ENCODE assay signal across 15 cellular contexts in genomic region chr2:9057939-9058761, GRCh38. TPM values are rescaled to one million over a fixed set of nuclear protein-coding genes. Genes with fewer than 3 reads are reported as not detected.
DNase-seq lines count a peak whose midpoint lies in the region; ATAC-seq and TF ChIP-seq lines count a peak whose summit lies in the region.
"Had no signal": no experiment of that assay in that cellular context is flagged by ENCODE, and none has a peak within 500 bp of the region (broad histone marks: within the 10 kb centered on the region; RNA-seq: fewer than 3 reads in every experiment).

No MANE protein-coding gene starts in this region.

- H3K9me3 ChIP-seq in IMR-90 (ENCODE audit: control insufficient read depth, insufficient read depth, low read length) = no peaks in the 10 kb centered on the region
- H3K9me3 ChIP-seq in mammary epithelial cell (replicated peaks; ENCODE audit: insufficient read depth, low read length) = no peaks in the 10 kb centered on the region
- H3K9me3 ChIP-seq: HAP-1, vagina had no signal

- peaks cover 10% of the 10 kb centered on the region for H3K4me1 Mint-ChIP-seq in stimulated activated naive CD8-positive, alpha-beta T cell treated with anti-CD3 and anti-CD28 coated beads, Interleukin-15, amount 100 ng/mL, for 72 hours

- H3K4me2 ChIP-seq in IMR-90 (ENCODE audit: low read depth, low read length) (0 out of 2 replicates have a peak overlapping the region, but pooled peaks have one; percentile 3), mammary epithelial cell (ENCODE audit: insufficient read depth, low read depth, low read length) (no peak overlapping the region)

- H3K9me3 Mint-ChIP-seq in stimulated activated naive CD8-positive, alpha-beta T cell treated with anti-CD3 and anti-CD28 coated beads, Interleukin-15, amount 100 ng/mL, for 72 hours = peaks cover 5 to 8% of the 10 kb centered on the region in 2 donors

- H3K27me3 Mint-ChIP-seq in stimulated activated naive CD8-positive, alpha-beta T cell treated with anti-CD3 and anti-CD28 coated beads, Interleukin-15, amount 100 ng/mL, for 72 hours = peaks cover 18% of the 10 kb centered on the region
- H3K27me3 Mint-ChIP-seq: CD4-positive, CD25-positive, alpha-beta regulatory T cell had no signal

- peak overlapping the region; percentile 40 for H2AFZ ChIP-seq in IMR-90 (replicated peaks; ENCODE audit: low read length, poor library complexity)
- H2AFZ ChIP-seq in mammary epithelial cell (ENCODE audit: low read depth, low read length) = no peak overlapping the region

- TF ChIP-seq CTCF in IMR-90 (conservative IDR thresholded peaks at IDR 0.05; ENCODE audit: low read depth, low read length) (no peak), mammary epithelial cell (conservative IDR thresholded peaks at IDR 0.05 in 1 of 2, IDR thresholded peaks at IDR 0.05 in 1 of 2; ENCODE audit: extremely low read depth in 1 of 2, insufficient read depth in 1 of 2, low read depth in 1 of 2, low read length in 2 of 2) (no peak)

- H3K9ac ChIP-seq in IMR-90 (ENCODE audit: low read depth, low read length) = no peak overlapping the region
- no peak overlapping the region for H3K9ac ChIP-seq in mammary epithelial cell (ENCODE audit: insufficient read depth, low read length)

- no peaks in the 10 kb centered on the region for H3K79me2 ChIP-seq in mammary epithelial cell (ENCODE audit: insufficient read depth, low read length)

- peak; percentile 79 for DNase-seq in Caki2 (ENCODE audit: low read depth)
- DNase-seq in IMR-90 = peak; percentile 89
- peak; percentile 69 for DNase-seq in mammary epithelial cell
- DNase-seq in kidney tubule cell (ENCODE audit: low spot score) = peak; percentile 71
- DNase-seq in stimulated activated naive CD8-positive, alpha-beta T cell treated with anti-CD3 and anti-CD28 coated beads, Interleukin-15, amount 100 ng/mL, for 72 hours = no peak
- no peak for DNase-seq in NCI-H774 (lab: John Stamatoyannopoulos, UW)
- no peak for DNase-seq in left colon
- DNase-seq: CD4-positive, CD25-positive, alpha-beta regulatory T cell; KBM-7; OCI-M1; stimulated activated CD8-positive, alpha-beta memory T cell treated with anti-CD3 and anti-CD28 coated beads, Interleukin-4, amount 100 ng/mL, for 48 hours had no signal

- peak overlapping the region; percentile 80 for H4K5ac ChIP-seq in IMR-90 (ENCODE audit: low read depth, low read length)

- in situ Hi-C loops in Caki2 (cut with HindIII; ENCODE audit: low pct_unique_long_range_greater_than_20kb, low sequenced_read_pairs) (no loop called here), IMR-90 (cut with MboI; ENCODE audit: low sequenced_read_pairs) (no loop called here), mammary epithelial cell (cut with MboI; ENCODE audit: low sequenced_read_pairs in 2 of 2) (no loop called here)

- TF ChIP-seq RAD21 in IMR-90 (IDR thresholded peaks at IDR 0.05; ENCODE audit: low read length) = no peak

- H2BK120ac ChIP-seq in IMR-90 (ENCODE audit: low read depth, low read length) = peak overlapping the region; percentile 23; the same call in 1 of the 2 replicates

- intact Hi-C loops in IMR-90 (cut with micrococcal nuclease) = no loop called here
- intact Hi-C loops in mammary epithelial cell (cut with micrococcal nuclease) = no loop called here
- intact Hi-C loops in left colon (cut with DNase I, micrococcal nuclease) = no loop called here

- H3K4me3 ChIP-seq in IMR-90 (ENCODE audit: insufficient read depth, low read depth, low read length) (no peak overlapping the region), mammary epithelial cell (replicated peaks in 1 of 3; ENCODE audit: insufficient read depth in 1 of 3, low read depth in 2 of 3, low read length in 3 of 3) (no peak overlapping the region)
- H3K4me3 ChIP-seq: HAP-1, vagina had no signal

- H4K91ac ChIP-seq in IMR-90 (ENCODE audit: insufficient read depth, low read depth, low read length) = peak overlapping the region; percentile 58

- WGBS in IMR-90 (ENCODE audit: extremely low coverage in 2 of 2, insufficient read length in 1 of 2), 2 experiments = no CpG with 5 or more reads among the region's 9 CpGs
- WGBS in mammary epithelial cell (ENCODE audit: low coverage, missing lambda C conversion rate) = 77% methylated on average over 9 of the region's 9 CpGs

- H4K20me1 ChIP-seq in IMR-90 (ENCODE audit: insufficient read depth, low read length) (no peaks in the 10 kb centered on the region), mammary epithelial cell (ENCODE audit: insufficient read depth, low read length) (no peaks in the 10 kb centered on the region)

- H4K8ac ChIP-seq in IMR-90 (ENCODE audit: low read depth in 2 of 2, low read length in 2 of 2) = peak overlapping the region in 1 of 2 experiments; percentile 66; a peak in 1 of 4 replicates

- 0 out of 2 replicates have a peak overlapping the region, but pooled peaks have one; percentile 31 for H3K23ac ChIP-seq in IMR-90 (ENCODE audit: low read depth, low read length)

- H3K36me3 ChIP-seq in IMR-90 (ENCODE audit: control insufficient read depth, insufficient read depth, low read length) (no peaks in the 10 kb centered on the region), mammary epithelial cell (ENCODE audit: insufficient read depth, low read length) (no peaks in the 10 kb centered on the region)
- H3K36me3 ChIP-seq: HAP-1, vagina had no signal

- H3K27ac ChIP-seq in IMR-90 (ENCODE audit: insufficient read depth, low read length) (no peak overlapping the region), mammary epithelial cell (ENCODE audit: insufficient read depth, low read depth, low read length) (no peak overlapping the region)
- H3K27ac ChIP-seq: vagina had no signal

- TF ChIP-seq POLR2A in IMR-90 (IDR thresholded peaks at IDR 0.05; ENCODE audit: low read depth, low read length) = no peak

- peak; percentile 96 for ATAC-seq in IMR-90 (ENCODE audit: low read depth)
- no peak for ATAC-seq in stimulated activated naive CD8-positive, alpha-beta T cell treated with anti-CD3 and anti-CD28 coated beads, Interleukin-15, amount 100 ng/mL, for 72 hours
- ATAC-seq in left colon = no peak
- no peak for ATAC-seq in GM21825 (IDR thresholded peaks at IDR 0.05; ENCODE audit: unreplicated experiment)

- H3K9me1 ChIP-seq in IMR-90 (ENCODE audit: insufficient read depth, low read length) = peaks cover 4% of the 10 kb centered on the region; the same call in 1 of the 2 replicates

- no peak overlapping the region for H3K56ac ChIP-seq in IMR-90 (ENCODE audit: extremely low read depth, insufficient read depth, low read length)

- CTCF ChIA-PET in IMR-90 (lab: Yijun Ruan, JAX) = interaction anchor here (1.2 kb wide), 1 partner anchor 20 kb away, joined by 3 read pairs; no protein-coding TSS in a partner anchor
- CTCF ChIA-PET in mammary epithelial cell (lab: Charles Lee; ENCODE audit: low non-redundant PET) = no interaction called here

- no peaks in the 10 kb centered on the region for H3K79me1 ChIP-seq in IMR-90 (ENCODE audit: low read depth in 1 of 2, low read length in 2 of 2)

- H3K4ac ChIP-seq in IMR-90 (ENCODE audit: low read depth, low read length) = peak overlapping the region; percentile 68

- POLR2A ChIA-PET in IMR-90 (lab: Charles Lee; ENCODE audit: unreplicated experiment) = no interaction called here

- H3K18ac ChIP-seq in IMR-90 (ENCODE audit: low read depth, low read length) = peak overlapping the region; percentile 81

- BruUV-seq in IMR-90 (replicated peaks; lab: Mats Ljungman, UMichigan) (no TSS peak), mammary epithelial cell (replicated peaks; lab: Mats Ljungman, UMichigan) (no TSS peak)

- H2AK5ac ChIP-seq in IMR-90 (ENCODE audit: low read depth, low read length) = no peak overlapping the region

- H2AK9ac ChIP-seq in IMR-90 (replicated peaks; ENCODE audit: low read depth, low read length, poor library complexity) = peak overlapping the region; percentile 7

- H3K14ac ChIP-seq in IMR-90 (replicated peaks; ENCODE audit: low read depth, low read length) = peak overlapping the region; percentile 43; the same call in 1 of the 2 replicates

- peak overlapping the region; percentile 34 for H2BK5ac ChIP-seq in IMR-90 (ENCODE audit: low read depth, low read length, poor library complexity, severe bottlenecking)

- no peak overlapping the region for H3K4me3 Mint-ChIP-seq in stimulated activated naive CD8-positive, alpha-beta T cell treated with anti-CD3 and anti-CD28 coated beads, Interleukin-15, amount 100 ng/mL, for 72 hours
- H3K4me3 Mint-ChIP-seq: CD4-positive, CD25-positive, alpha-beta regulatory T cell; T-helper 2 cell treated with Interferon-gamma antibody and Interleukin-4, amounts not matched to agents 5 μg/mL and 100 μg/mL, for 36 hours had no signal

- peak overlapping the region; percentile 0; the same call in 1 of the 2 replicates for H2BK20ac ChIP-seq in IMR-90 (ENCODE audit: low read depth, low read length)

- H3K27ac Mint-ChIP-seq in stimulated activated naive CD8-positive, alpha-beta T cell treated with anti-CD3 and anti-CD28 coated beads, Interleukin-15, amount 100 ng/mL, for 72 hours = no peak overlapping the region
- H3K27ac Mint-ChIP-seq: CD4-positive, CD25-positive, alpha-beta regulatory T cell; T-helper 2 cell treated with Interferon-gamma antibody and Interleukin-4, amounts not matched to agents 5 μg/mL and 100 μg/mL, for 36 hours had no signal

- dilution Hi-C loops in IMR-90 (cut with HindIII; ENCODE audit: low sequenced_read_pairs, unreplicated experiment) (no loop called here), mammary epithelial cell (cut with HindIII; ENCODE audit: low sequenced_read_pairs) (no loop called here)

- H3K4me1 ChIP-seq in IMR-90 (ENCODE audit: control insufficient read depth, insufficient read depth, low read length) (peaks cover 6% of the 10 kb centered on the region), mammary epithelial cell (ENCODE audit: insufficient read depth, low read length) (no peaks in the 10 kb centered on the region)
- H3K4me1 ChIP-seq: HAP-1 had no signal

- no peaks in the 10 kb centered on the region for H3K27me3 ChIP-seq in IMR-90 (ENCODE audit: control insufficient read depth, insufficient read depth, low read length)
- no peaks in the 10 kb centered on the region for H3K27me3 ChIP-seq in mammary epithelial cell (ENCODE audit: insufficient read depth, low read length)
- H3K27me3 ChIP-seq: vagina had no signal

- peak overlapping the region; percentile 9; the same call in 1 of the 3 replicates for H2BK15ac ChIP-seq in IMR-90 (ENCODE audit: low read depth, low read length)

TF ChIP-seq in IMR-90, 13 proteins besides CTCF, POLR2A, EP300 and RAD21 (continues in another document):
- TF ChIP-seq BHLHE40 (IDR thresholded peaks at IDR 0.05; ENCODE audit: low read depth, low read length) (peak; percentile 32; the same call in 1 of the 2 replicates), NFE2L2 (IDR thresholded peaks at IDR 0.05; ENCODE audit: low read depth, low read length) (no peak), CEBPB (IDR thresholded peaks at IDR 0.05; ENCODE audit: low read depth, low read length) (0 out of 2 replicates have a peak, but pooled peaks have one; percentile 5)

RNA-seq across cellular contexts. Expression of gene MBOAT2, which starts 54.7 kb away (rescaled TPM):
- 6.6 and 16.7 TPM in 2 replicates for total RNA-seq in Caki2 (2014; rRNA removed; shearing (Covaris generic); ENCODE audit: low replicate concordance)
- 91.7 and 102 TPM in 2 replicates for total RNA-seq in IMR-90 (2012; rRNA removed)
- polyA plus RNA-seq in IMR-90 (2012; rRNA removed) = 33.0 and 33.9 TPM in 2 replicates
- polyA plus RNA-seq in IMR-90 (2012; cell fraction: cytosol; rRNA removed) = 6.0 and 6.4 TPM in 2 replicates
- polyA plus RNA-seq in IMR-90 (2012; cell fraction: nucleus; rRNA removed; ENCODE audit: low replicate concordance) = 30.6 and 203 TPM in 2 replicates
- 100 to 1,000 TPM in 1 of 2 donors, 10 to 100 TPM in 1; 14.8 to 103 TPM for total RNA-seq in mammary epithelial cell
- 57.0 TPM for polyA plus RNA-seq in mammary epithelial cell
- 51.4 TPM for polyA minus RNA-seq in mammary epithelial cell
- 10 to 100 TPM; 67.0 to 73.8 TPM for total RNA-seq in left colon

Comparison
In these comparisons a context has a peak if more than half of its experiments do, and no peak if none do; other contexts are left out.
1. DNase-seq: peak in Caki2 (single experiment), IMR-90 (single experiment), mammary epithelial cell (single experiment) and kidney tubule cell (single experiment); none in stimulated activated naive CD8-positive, alpha-beta T cell treated with anti-CD3 and anti-CD28 coated beads, Interleukin-15, amount 100 ng/mL, for 72 hours (0 of 2), NCI-H774 (single experiment) and left colon (0 of 2).